ENCODE assay signal across 9 cellular contexts in the genomic region with DNA sequence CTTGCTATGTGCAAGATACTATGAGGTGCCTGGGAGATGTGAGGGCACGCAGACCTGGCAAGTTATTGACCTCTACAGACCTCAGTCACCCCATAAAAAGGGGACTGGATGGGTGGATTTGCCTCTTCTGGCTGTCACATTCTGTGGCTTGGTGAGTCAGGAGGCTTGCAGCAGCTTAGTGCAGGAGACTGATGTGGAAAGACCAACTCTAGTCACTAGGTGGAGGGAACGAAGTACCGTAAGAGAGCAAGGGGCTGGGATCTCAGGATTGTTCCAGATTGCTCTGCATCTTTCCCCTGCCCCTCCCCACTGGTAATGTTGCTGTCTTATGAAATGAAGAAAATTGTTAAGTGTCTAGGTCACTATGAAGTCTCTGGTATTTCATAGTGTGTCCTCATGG. TPM values are rescaled to one million over a fixed set of nuclear protein-coding genes. Genes with fewer than 3 reads are reported as not detected.
DNase-seq lines count a peak whose midpoint lies in the region; TF ChIP-seq lines count a peak whose summit lies in the region.
"Had no signal": no experiment of that assay in that cellular context is flagged by ENCODE, and none has a peak within 500 bp of the region (broad histone marks: within the 10 kb centered on the region; RNA-seq: fewer than 3 reads in every experiment).

No MANE protein-coding gene starts in this region.

- H3K9ac ChIP-seq in colonic mucosa (ENCODE audit: low read depth in 2 of 2, low read length in 2 of 2) = no peak overlapping the region
- H3K9ac ChIP-seq: parathyroid adenoma had no signal

- H3K9me3 ChIP-seq in tibial nerve = no peaks in the 10 kb centered on the region
- H3K9me3 ChIP-seq in colonic mucosa = no peaks in the 10 kb centered on the region

- intact Hi-C loops in colonic mucosa (cut with DNase I) = no loop called here

- H3K4me1 ChIP-seq in tibial nerve (peaks cover 0 to 52% (median 30%) of the 10 kb centered on the region in 4 donors), colonic mucosa (peaks cover 13% of the 10 kb centered on the region)

- TF ChIP-seq POLR2A in tibial nerve (IDR thresholded peaks at IDR 0.05) = no peak

- H3K4me3 ChIP-seq in tibial nerve = no peak overlapping the region
- no peak overlapping the region for H3K4me3 ChIP-seq in colonic mucosa

- TF ChIP-seq CTCF in tibial nerve (IDR thresholded peaks at IDR 0.05) = no peak
- TF ChIP-seq CTCF in colonic mucosa (IDR thresholded peaks at IDR 0.05) = no peak

- peak; percentile 18 for DNase-seq in activated naive CD4-positive, alpha-beta T cell treated with Interleukin-2 at 50 U/mL for 16 hours
- no peak for DNase-seq in activated naive CD4-positive, alpha-beta T cell (lab: John Stamatoyannopoulos, UW)
- peak; percentile 29 for DNase-seq in activated T-cell treated with anti-CD3 and anti-CD28 coated beads for 48 hours (ENCODE audit: low read depth)
- DNase-seq in hepatic stellate cell (ENCODE audit: low spot score) = peak; percentile 73
- no peak for DNase-seq in tibial nerve (ENCODE audit: low spot score in 2 of 2)
- no peak for DNase-seq in DMS53 (lab: John Stamatoyannopoulos, UW)
- DNase-seq in colonic mucosa = no peak
- DNase-seq in GM19238 (ENCODE audit: insufficient read length, low spot score) = no peak

- H3K27ac ChIP-seq in tibial nerve = peak overlapping the region in 3 of 4 donors; percentile 36 to 95 (median 88)
- H3K27ac ChIP-seq in colonic mucosa = no peak overlapping the region
- H3K27ac ChIP-seq: parathyroid adenoma had no signal

- no peak for TF ChIP-seq EP300 in tibial nerve (IDR thresholded peaks at IDR 0.05)

- H3K36me3 ChIP-seq in tibial nerve = peaks cover 0 to 23% (median 5%) of the 10 kb centered on the region in 3 donors
- H3K36me3 ChIP-seq in colonic mucosa = peaks cover 6% of the 10 kb centered on the region

- H3K27me3 ChIP-seq in tibial nerve = no peaks in the 10 kb centered on the region
- no peaks in the 10 kb centered on the region for H3K27me3 ChIP-seq in colonic mucosa

- 57 to 70% methylated on average over 3 of the region's 3 CpGs for WGBS in tibial nerve, 2 donors

RNA-seq across cellular contexts. Expression of gene MAPRE1, which starts 3.3 kb away (rescaled TPM):
- total RNA-seq in tibial nerve (10 to 100 TPM; 59.0 to 85.8 (median 79.9) TPM), colonic mucosa (100 to 1,000 TPM in 1 of 2 donors, 10 to 100 TPM in 1; 88.7 to 101 TPM)

RNA-seq across cellular contexts. Expression of gene EFCAB8, which starts 35.6 kb away (rescaled TPM):
- total RNA-seq in tibial nerve = under 1 TPM in 2 of 4 donors, not detected in 2; 0.30 to 0.87 TPM
- under 1 TPM; 0.11 to 0.72 TPM for total RNA-seq in colonic mucosa

Comparison
In these comparisons a context has a peak if more than half of its experiments do, and no peak if none do; other contexts are left out.
1. DNase-seq: peak in activated naive CD4-positive, alpha-beta T cell treated with Interleukin-2 at 50 U/mL for 16 hours (single experiment), activated T-cell treated with anti-CD3 and anti-CD28 coated beads for 48 hours (single experiment) and hepatic stellate cell (single experiment); none in activated naive CD4-positive, alpha-beta T cell (0 of 4), tibial nerve (0 of 2), DMS53 (single experiment), colonic mucosa (single experiment) and GM19238 (single experiment).